8 cellular contexts compared by ENCODE assay signal in the genomic region with DNA sequence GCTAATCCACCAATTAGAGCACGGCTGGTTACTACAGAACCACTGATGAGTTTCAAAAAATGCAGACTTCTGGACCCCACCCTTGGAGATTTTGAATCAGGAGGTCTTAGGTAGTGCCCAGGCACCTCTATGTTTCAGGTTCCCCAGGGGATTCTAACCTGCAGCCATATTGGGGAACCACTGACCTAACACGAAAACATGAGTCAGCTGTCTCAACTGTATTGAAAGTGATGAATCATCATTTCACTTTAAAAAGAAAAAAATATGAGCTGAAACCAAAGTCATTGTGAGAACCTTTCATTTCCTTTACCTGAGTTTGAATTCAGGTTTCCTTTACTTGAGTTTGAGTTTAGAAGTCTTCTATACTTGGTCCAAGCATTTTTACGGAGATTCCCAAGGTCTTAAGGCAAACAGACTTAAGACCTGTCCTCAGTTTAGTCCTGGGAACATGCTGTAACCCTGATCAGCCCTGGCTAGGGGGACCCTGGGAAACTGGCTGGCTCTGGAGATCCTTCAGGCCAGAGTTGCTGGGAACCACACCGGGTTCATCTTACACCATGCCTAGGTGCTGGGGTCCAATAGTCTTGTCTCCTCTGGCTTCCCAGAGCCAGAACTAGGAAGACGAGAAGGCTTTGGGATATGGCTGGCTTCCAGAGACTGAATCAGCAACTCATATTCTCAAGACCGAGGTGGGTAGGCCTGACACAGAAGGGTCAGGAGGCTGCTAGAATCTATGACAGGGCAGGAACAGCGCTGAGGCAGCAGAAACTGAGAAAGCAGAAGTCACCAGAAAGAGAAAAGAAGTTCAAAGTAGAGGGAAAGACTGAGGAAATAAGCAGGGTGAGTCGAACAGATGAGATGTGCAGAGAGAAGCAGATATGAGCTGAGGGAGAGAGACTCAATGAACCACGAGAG. TPM values are rescaled to one million over a fixed set of nuclear protein-coding genes. Genes with fewer than 3 reads are reported as not detected.
DNase-seq lines count a peak whose midpoint lies in the region; ATAC-seq lines count a peak whose summit lies in the region.

No MANE protein-coding gene starts in this region.

- no peaks in the 10 kb centered on the region for H3K36me3 Mint-ChIP-seq in T-helper 17 cell (ENCODE audit: low read depth)

- H3K9me3 ChIP-seq in T-helper 17 cell (ENCODE audit: control insufficient read depth, low read length, poor library complexity, severe bottlenecking) = no peaks in the 10 kb centered on the region

- ATAC-seq in GM19328 (IDR thresholded peaks at IDR 0.05; ENCODE audit: unreplicated experiment) (peak; percentile 76), HG03159 (IDR thresholded peaks at IDR 0.05; ENCODE audit: unreplicated experiment) (peak; percentile 80), T-helper 17 cell (peak; percentile 49)
- ATAC-seq in stimulated activated naive CD8-positive, alpha-beta T cell treated with anti-CD3 and anti-CD28 coated beads, Interleukin-15, Interleukin-2, amounts not matched to agents 100 U/mL and 50 U/mL, for 24 hours = peak; percentile 49

- H3K4me3 Mint-ChIP-seq in T-helper 17 cell = peak overlapping the region; percentile 42

- peaks cover 6% of the 10 kb centered on the region for H3K4me1 Mint-ChIP-seq in T-helper 17 cell

- DNase-seq in CD1c-positive myeloid dendritic cell (ENCODE audit: extremely low spot score) (peak; percentile 84), T-helper 17 cell (no peak), globus pallidus (ENCODE audit: low spot score) (peak; percentile 37), KG1 (lab: John Stamatoyannopoulos, UW) (no peak), NCI-H2029 (lab: John Stamatoyannopoulos, UW) (no peak)
- DNase-seq in stimulated activated naive CD8-positive, alpha-beta T cell treated with anti-CD3 and anti-CD28 coated beads, Interleukin-15, Interleukin-2, amounts not matched to agents 100 U/mL and 50 U/mL, for 24 hours = no peak

- H3K27me3 Mint-ChIP-seq in T-helper 17 cell = no peaks in the 10 kb centered on the region

- H3K27ac Mint-ChIP-seq in T-helper 17 cell = peak overlapping the region; percentile 67

RNA-seq across cellular contexts. Expression of a gene that starts 16.5 kb away (rescaled TPM):
- 1 to 10 TPM in 1 of 2 donors, under 1 TPM in 1; 0.50 to 1.1 TPM for total RNA-seq in T-helper 17 cell

RNA-seq across cellular contexts. Expression of a gene that starts 43.5 kb away (rescaled TPM):
- total RNA-seq in T-helper 17 cell = 1 to 10 TPM; 4.7 to 6.7 TPM

RNA-seq across cellular contexts. Expression of a gene that starts 56.1 kb away (rescaled TPM):
- 10 to 100 TPM; 17.4 to 23.5 TPM for total RNA-seq in T-helper 17 cell

Comparison
In these comparisons a context has a peak if more than half of its experiments do, and no peak if none do; other contexts are left out.
1. DNase-seq: peak in CD1c-positive myeloid dendritic cell (single experiment) and globus pallidus (single experiment); none in T-helper 17 cell (0 of 3), stimulated activated naive CD8-positive, alpha-beta T cell treated with anti-CD3 and anti-CD28 coated beads, Interleukin-15, Interleukin-2, amounts not matched to agents 100 U/mL and 50 U/mL, for 24 hours (single experiment), KG1 (single experiment) and NCI-H2029 (single experiment).
2. Peak in every context shown above with its lines, with median percentiles within 50 percentile points of each other: ATAC-seq.